ENCODE assay signal across 16 cellular contexts in genomic region chr3:160765211-160765610, GRCh38. TPM values are rescaled to one million over a fixed set of nuclear protein-coding genes. Genes with fewer than 3 reads are reported as not detected.
DNase-seq lines count a peak whose midpoint lies in the region; ATAC-seq and TF ChIP-seq lines count a peak whose summit lies in the region.
"Had no signal": no experiment of that assay in that cellular context is flagged by ENCODE, and none has a peak within 500 bp of the region (broad histone marks: within the 10 kb centered on the region; RNA-seq: fewer than 3 reads in every experiment).

No MANE protein-coding gene starts in this region.

- no peak for TF ChIP-seq POLR2A in upper lobe of left lung (IDR thresholded peaks at IDR 0.05)

- no peak for TF ChIP-seq EP300 in upper lobe of left lung (IDR thresholded peaks at IDR 0.05)

- TF ChIP-seq CTCF in mucosa of descending colon (IDR thresholded peaks at IDR 0.05) (no peak), upper lobe of left lung (IDR thresholded peaks at IDR 0.05) (no peak)

- DNase-seq in NCI-H2107 treated with DMSO at 0.1 percent for 48 hours (lab: John Stamatoyannopoulos, UW; ENCODE audit: unreplicated experiment) (peak; percentile 21), NCI-H2107 (lab: John Stamatoyannopoulos, UW) (no peak), NCI-H524 treated with DMSO at 0.1 percent for 48 hours (lab: John Stamatoyannopoulos, UW) (peak; percentile 51), myocyte (ENCODE audit: low read depth) (peak; percentile 10), mucosa of descending colon (no peak), upper lobe of left lung (no peak)
- DNase-seq: 8988T; AML-193; CD8-positive, alpha-beta memory T cell; DMS79; GOT3; H9 had no signal

- no peaks in the 10 kb centered on the region for H3K9me3 ChIP-seq in mucosa of descending colon
- no peaks in the 10 kb centered on the region for H3K9me3 ChIP-seq in upper lobe of left lung
- H3K9me3 ChIP-seq: BLaER1 had no signal

- H3K36me3 ChIP-seq in mucosa of descending colon (ENCODE audit: low read depth): no peaks in the 10 kb centered on the region
- H3K36me3 ChIP-seq in upper lobe of left lung: no peaks in the 10 kb centered on the region

- no peak overlapping the region for H3K27ac ChIP-seq in upper lobe of left lung
- H3K27ac ChIP-seq: BLaER1 had no signal

- H3K4me1 ChIP-seq in mucosa of descending colon (ENCODE audit: low read depth) (no peaks in the 10 kb centered on the region), upper lobe of left lung (no peaks in the 10 kb centered on the region)
- H3K4me1 ChIP-seq: BLaER1 had no signal

- H3K27me3 ChIP-seq in upper lobe of left lung: no peaks in the 10 kb centered on the region
- H3K27me3 ChIP-seq: BLaER1 had no signal

- ATAC-seq in HG02870 (IDR thresholded peaks at IDR 0.05; ENCODE audit: unreplicated experiment): peak; percentile 57
- no peak for ATAC-seq in GM19035 (IDR thresholded peaks at IDR 0.05; ENCODE audit: unreplicated experiment)
- no peak for ATAC-seq in mucosa of descending colon
- ATAC-seq in upper lobe of left lung (ENCODE audit: low FRiP score in 2 of 2): no peak
- ATAC-seq: GM12878 had no signal

- WGBS in upper lobe of left lung, 2 donors: 84 to 88% methylated on average over 1 of the region's 1 CpG

- no peak overlapping the region for H3K4me3 ChIP-seq in mucosa of descending colon
- no peak overlapping the region for H3K4me3 ChIP-seq in upper lobe of left lung
- H3K4me3 ChIP-seq: BLaER1, GM12878 had no signal

- intact Hi-C loops in mucosa of descending colon (cut with DNase I, micrococcal nuclease): no loop called here

RNA-seq across cellular contexts. Expression of gene PPM1L, which starts 9.2 kb away (rescaled TPM):
- 4.0 and 5.1 TPM in 2 replicates for total RNA-seq in myocyte
- polyA plus RNA-seq in myocyte (2012): 0.30 TPM
- total RNA-seq in mucosa of descending colon: 10 to 100 TPM; 16.2 to 47.9 (median 21.6) TPM
- total RNA-seq in upper lobe of left lung: 10 to 100 TPM; 11.3 to 26.8 (median 18.7) TPM

Comparison
In these comparisons a context has a peak if more than half of its experiments do, and no peak if none do; other contexts are left out.
1. DNase-seq: peak in NCI-H2107 treated with DMSO at 0.1 percent for 48 hours (single experiment), NCI-H524 treated with DMSO at 0.1 percent for 48 hours (single experiment) and myocyte (single experiment); none in NCI-H2107 (single experiment), mucosa of descending colon (0 of 3) and upper lobe of left lung (0 of 2).